ENCODE assay signal across 9 cellular contexts in genomic region chr20:2108987-2109386, GRCh38. TPM values are rescaled to one million over a fixed set of nuclear protein-coding genes. Genes with fewer than 3 reads are reported as not detected.
DNase-seq lines count a peak whose midpoint lies in the region; ATAC-seq, FAIRE-seq and TF ChIP-seq lines count a peak whose summit lies in the region.
"Had no signal": no experiment of that assay in that cellular context is flagged by ENCODE, and none has a peak within 500 bp of the region (broad histone marks: within the 10 kb centered on the region; RNA-seq: fewer than 3 reads in every experiment).

No MANE protein-coding gene starts in this region.

- H2AFZ ChIP-seq in DND-41 (ENCODE audit: low read depth, low read length), result no peak overlapping the region

- TF ChIP-seq POLR2A in Peyer's patch (IDR thresholded peaks at IDR 0.05), result no peak

- intact Hi-C loops in pancreas (cut with DNase I), result no loop called here

- H3K36me3 ChIP-seq in DND-41 (ENCODE audit: insufficient read depth, low read length) (peaks cover 91% of the 10 kb centered on the region), Peyer's patch (peaks cover 0 to 7% (median 0%) of the 10 kb centered on the region in 3 donors), pancreas (no peaks in the 10 kb centered on the region)

- H3K4me3 ChIP-seq in DND-41 (ENCODE audit: low read depth in 1 of 2, low read length in 2 of 2) (no peak overlapping the region), Peyer's patch (no peak overlapping the region), fibroblast of the aortic adventitia (ENCODE audit: low read depth, low read length) (no peak overlapping the region), pancreas (no peak overlapping the region)

- WGBS in pancreas, 2 donors, result 76 to 79% methylated on average over 4 of the region's 4 CpGs

- H3K9me3 ChIP-seq in DND-41 (ENCODE audit: insufficient read depth, low read length, severe bottlenecking) (no peaks in the 10 kb centered on the region), Peyer's patch (no peaks in the 10 kb centered on the region), pancreas (no peaks in the 10 kb centered on the region)

- H3K27me3 ChIP-seq in DND-41 (ENCODE audit: insufficient read depth, low read length, poor library complexity) (no peaks in the 10 kb centered on the region), Peyer's patch (no peaks in the 10 kb centered on the region), pancreas (no peaks in the 10 kb centered on the region)

- no peak for TF ChIP-seq CTCF in DND-41 (IDR thresholded peaks at IDR 0.05; ENCODE audit: borderline replicate concordance, extremely low read depth, low read length, poor library complexity, severe bottlenecking)
- no peak for TF ChIP-seq CTCF in Peyer's patch (IDR thresholded peaks at IDR 0.05)
- no peak for TF ChIP-seq CTCF in fibroblast of the aortic adventitia (IDR thresholded peaks at IDR 0.05; ENCODE audit: insufficient read depth, low read length)
- no peak for TF ChIP-seq CTCF in pancreas (IDR thresholded peaks at IDR 0.05)

- no peak for ATAC-seq in DND-41 (ENCODE audit: insufficient read depth, low read depth)
- ATAC-seq in pancreas, result peak in 3 of 4 donors; percentile 8 to 39 (median 19)
- ATAC-seq in GM18868 (IDR thresholded peaks at IDR 0.05; ENCODE audit: unreplicated experiment), result no peak

- peaks cover 99% of the 10 kb centered on the region for H3K79me2 ChIP-seq in DND-41 (ENCODE audit: insufficient read depth, low read length)

- no peak for FAIRE-seq in pancreas (lab: Jason Lieb, UNC)

- H3K9ac ChIP-seq in DND-41 (ENCODE audit: low read depth, low read length), result no peak overlapping the region

- peaks cover 34% of the 10 kb centered on the region for H3K4me1 ChIP-seq in DND-41 (ENCODE audit: insufficient read depth, low read length)
- peaks cover 2 to 64% (median 12%) of the 10 kb centered on the region in 4 donors for H3K4me1 ChIP-seq in Peyer's patch
- peaks cover 12 to 31% (median 15%) of the 10 kb centered on the region in 3 donors for H3K4me1 ChIP-seq in pancreas

- peak overlapping the region; percentile 9; the same call in 1 of the 2 replicates for H3K4me2 ChIP-seq in DND-41 (ENCODE audit: insufficient read depth, low read length)

- H3K27ac ChIP-seq in DND-41 (ENCODE audit: low read length) (no peak overlapping the region), Peyer's patch (peak overlapping the region in 3 of 4 donors; percentile 2 to 42 (median 29)), pancreas (no peak overlapping the region)

- DNase-seq in DND-41 (no peak), Peyer's patch (no peak), fibroblast of the aortic adventitia (ENCODE audit: low read depth) (peak; percentile 68), pancreas (no peak), HUDEP-2 (lab: John Stamatoyannopoulos, UW; ENCODE audit: unreplicated experiment in 76 of 76) (no peak), retina (no peak)
- DNase-seq in NK-92 treated with Interleukin-12 subunit alpha and Interleukin-12 subunit beta, amount 100 ng/mL, for 24 hours (lab: John Stamatoyannopoulos, UW), result no peak
- DNase-seq: H9 had no signal

- H4K20me1 ChIP-seq in DND-41 (ENCODE audit: insufficient read depth, low read length), result peaks cover 94% of the 10 kb centered on the region

RNA-seq across cellular contexts. Expression of gene STK35, which starts 7.4 kb away (rescaled TPM):
- total RNA-seq in Peyer's patch (10 to 100 TPM; 24.3 to 39.6 (median 36.3) TPM), fibroblast of the aortic adventitia (ENCODE audit: low replicate concordance) (13.2 and 17.7 TPM in 2 replicates), pancreas (10 to 100 TPM in 1 of 6 donors, 1 to 10 TPM in 5; 5.0 to 10.7 (median 6.1) TPM)
- 1 to 10 TPM; 3.5 to 4.6 TPM for polyA plus RNA-seq in pancreas

Comparison
In these comparisons a context has a peak if more than half of its experiments do, and no peak if none do; other contexts are left out.
1. ATAC-seq: peak in pancreas (3 of 4); none in DND-41 (single experiment) and GM18868 (single experiment).
2. H3K27ac ChIP-seq: peak in Peyer's patch (3 of 4); none in DND-41 (single experiment) and pancreas (0 of 4).